ENCODE assay signal across 27 cellular contexts in genomic region chr7:93029056-93029455, GRCh38.
"Had no signal": no experiment of that assay in that cellular context is flagged by ENCODE, and none has a peak within 500 bp of the region (broad histone marks: within the 10 kb centered on the region; RNA-seq: fewer than 3 reads in every experiment).

No MANE protein-coding gene starts in this region.

- H3K4me3 ChIP-seq: coronary artery, esophagus squamous epithelium, pancreas, prostate gland, sigmoid colon, smooth muscle cell, stomach, thyroid gland, upper lobe of left lung had no signal

- H3K9me3 ChIP-seq: pancreas, prostate gland, thyroid gland had no signal

- H3K27me3 ChIP-seq: esophagus squamous epithelium, pancreas, sigmoid colon, stomach, thyroid gland, upper lobe of left lung had no signal

- DNase-seq: activated CD4-positive, alpha-beta T cell treated with anti-CD3 and anti-CD28 coated beads for 4 hours; activated CD4-positive, alpha-beta T cell treated with anti-CD3 and anti-CD28 coated beads, Interleukin-2, amount 50 U/mL, for 4 hours; activated naive CD4-positive, alpha-beta T cell; activated T-cell treated with anti-CD3 and anti-CD28 coated beads for 4 hours; activated T-cell treated with anti-CD3 and anti-CD28 coated beads, Interleukin-2, amount 50 U/mL, for 72 hours; esophagus squamous epithelium; left ventricle myocardium superior; naive B cell; nephron progenitor cell; nucleus accumbens; retina; sigmoid colon; stimulated activated CD4-positive, alpha-beta T cell treated with anti-CD3 and anti-CD28 coated beads, Interleukin-1b, Interleukin-23, amount 100 ng/mL, for 48 hours; stimulated activated CD4-positive, alpha-beta T cell treated with anti-CD3 and anti-CD28 coated beads, Interleukin-4, amount 100 ng/mL, for 4 hours; stimulated activated CD8-positive, alpha-beta memory T cell treated with anti-CD3 and anti-CD28 coated beads, Interleukin-4, amount 100 ng/mL, for 48 hours; stimulated activated naive B cell treated with anti-CD40 and anti-IgM and Interleukin-4, amounts not matched to agents 10 μg/mL and 1 μg/mL and 100 μg/mL, for 72 hours; stomach; thyroid gland had no signal

- H3K27ac Mint-ChIP-seq: activated naive CD4-positive, alpha-beta T cell treated with anti-CD3 and anti-CD28 coated beads, Interleukin-2, amount 50 U/mL, for 72 hours; activated T-cell treated with anti-CD3 and anti-CD28 coated beads, Interleukin-2, amount 50 U/mL, for 72 hours; naive B cell; nephron progenitor cell; stimulated activated naive B cell treated with anti-CD40 and anti-IgM and Interleukin-4, amounts not matched to agents 10 μg/mL and 1 μg/mL and 100 μg/mL, for 72 hours had no signal

- H3K4me1 Mint-ChIP-seq: naive B cell; nephron progenitor cell; stimulated activated naive B cell treated with anti-CD40 and anti-IgM and Interleukin-4, amounts not matched to agents 10 μg/mL and 1 μg/mL and 100 μg/mL, for 72 hours had no signal

- H3K27ac ChIP-seq: coronary artery, esophagus squamous epithelium, pancreas, prostate gland, sigmoid colon, stomach, thyroid gland, upper lobe of left lung, VCaP had no signal

- FAIRE-seq: frontal cortex, pancreas, TTC549 had no signal

- H3K4me2 ChIP-seq: smooth muscle cell had no signal

- H3K4me1 ChIP-seq: pancreas, prostate gland, sigmoid colon, stomach, thyroid gland, upper lobe of left lung had no signal

- H3K4me3 Mint-ChIP-seq: activated T-cell treated with anti-CD3 and anti-CD28 coated beads, Interleukin-2, amount 50 U/mL, for 72 hours; naive B cell; nephron progenitor cell; stimulated activated naive B cell treated with anti-CD40 and anti-IgM and Interleukin-4, amounts not matched to agents 10 μg/mL and 1 μg/mL and 100 μg/mL, for 72 hours had no signal

- ATAC-seq: activated naive CD4-positive, alpha-beta T cell treated with anti-CD3 and anti-CD28 coated beads, Interleukin-2, amount 50 U/mL, for 72 hours; activated T-cell treated with anti-CD3 and anti-CD28 coated beads, Interleukin-2, amount 50 U/mL, for 72 hours; left ventricle myocardium superior; pancreas; stimulated activated naive B cell treated with anti-CD40 and anti-IgM and Interleukin-4, amounts not matched to agents 10 μg/mL and 1 μg/mL and 100 μg/mL, for 72 hours had no signal

- H3K36me3 ChIP-seq: esophagus squamous epithelium, pancreas, prostate gland, sigmoid colon, stomach, thyroid gland, upper lobe of left lung had no signal
